In genomic region chr2:9570182-9571060, GRCh38 we compare ENCODE assay signal across 18 cellular contexts.
DNase-seq lines count a peak whose midpoint lies in the region; ATAC-seq and TF ChIP-seq lines count a peak whose summit lies in the region.
"Had no signal": no experiment of that assay in that cellular context is flagged by ENCODE, and none has a peak within 500 bp of the region (broad histone marks: within the 10 kb centered on the region; RNA-seq: fewer than 3 reads in every experiment).

No MANE protein-coding gene starts in this region.

- no peaks in the 10 kb centered on the region for H3K36me3 ChIP-seq in HEK293 (ENCODE audit: control insufficient read depth in 2 of 2, insufficient read depth in 1 of 2, low read length in 2 of 2)
- H3K36me3 ChIP-seq: breast epithelium, tibial artery had no signal

- POLR2A ChIA-PET in HEK293 (lab: Yijun Ruan, JAX) = interaction anchor here (1.5 kb wide), 1 partner anchor 14 kb away, joined by 14 read pairs; the partner anchor contains the start of gene ADAM17

- in situ Hi-C loops in astrocyte of the spinal cord (cut with HindIII; ENCODE audit: low sequenced_read_pairs) = no loop called here

- TF ChIP-seq CTCF in AG09309 (IDR thresholded peaks at IDR 0.05; ENCODE audit: control insufficient read depth, insufficient read depth, low read depth, low read length, missing control alignments) = peak; percentile 13
- TF ChIP-seq CTCF in HEK293 (tag by site-specific recombination; IDR thresholded peaks at IDR 0.05) = no peak
- peak; percentile 20 for TF ChIP-seq CTCF in astrocyte of the spinal cord (IDR thresholded peaks at IDR 0.05; ENCODE audit: low read depth, low read length)
- TF ChIP-seq CTCF in foreskin fibroblast (IDR thresholded peaks at IDR 0.05; ENCODE audit: low read depth, low read length) = peak; percentile 14

- DNase-seq in AG09309 (ENCODE audit: low read depth) = no peak
- DNase-seq in astrocyte of the spinal cord (ENCODE audit: low read depth, low spot score) = no peak
- peak in 1 of 2 donors; percentile 55 for DNase-seq in foreskin fibroblast
- no peak for DNase-seq in NCI-H1105 (lab: John Stamatoyannopoulos, UW)
- DNase-seq in NCI-H82 treated with DMSO at 0.1 percent for 48 hours (lab: John Stamatoyannopoulos, UW; ENCODE audit: unreplicated experiment) = no peak
- no peak for DNase-seq in COR-L47 (lab: John Stamatoyannopoulos, UW)
- DNase-seq: activated CD4-positive, alpha-beta T cell treated with anti-CD3 and anti-CD28 coated beads for 36 hours; CD4-positive, alpha-beta T cell; DMS153; GF-D8; NCI-H1417; NCI-H510A treated with DMSO at 0.1 percent for 48 hours; stimulated activated CD4-positive, alpha-beta T cell treated with anti-CD3 and anti-CD28 coated beads, Interleukin-1b, Interleukin-23, amount 100 ng/mL, for 48 hours; stimulated activated naive CD8-positive, alpha-beta T cell treated with anti-CD3 and anti-CD28 coated beads, Interleukin-15, Interleukin-2, amounts not matched to agents 100 U/mL and 50 U/mL, for 24 hours; tibial artery had no signal

- ATAC-seq in HG03095 (IDR thresholded peaks at IDR 0.05; ENCODE audit: unreplicated experiment) = no peak
- ATAC-seq: activated CD4-positive, alpha-beta T cell treated with anti-CD3 and anti-CD28 coated beads for 36 hours; stimulated activated naive CD8-positive, alpha-beta T cell treated with anti-CD3 and anti-CD28 coated beads, Interleukin-15, Interleukin-2, amounts not matched to agents 100 U/mL and 50 U/mL, for 24 hours had no signal

- H3K4me1 ChIP-seq in HEK293 (ENCODE audit: control insufficient read depth, insufficient read depth, low read length) = no peaks in the 10 kb centered on the region
- H3K4me1 ChIP-seq: breast epithelium had no signal

- CTCF ChIA-PET in HEK293 (lab: Yijun Ruan, JAX) = interaction anchor here (0.5 to 1.2 kb wide), 4 partner anchors 14 to 236 kb away, joined by 3 to 4 read pairs (median 3); partner anchors contain the start of gene ADAM17

- H3K4me3 ChIP-seq in AG09309 (ENCODE audit: control insufficient read depth, low read depth, low read length) (no peak overlapping the region), HEK293 (ENCODE audit: low read depth, low read length) (no peak overlapping the region), astrocyte of the spinal cord (ENCODE audit: low read depth, low read length) (no peak overlapping the region), foreskin fibroblast (ENCODE audit: low read depth in 1 of 2, low read length in 2 of 2) (no peak overlapping the region)
- H3K4me3 ChIP-seq: breast epithelium, tibial artery had no signal

- no peaks in the 10 kb centered on the region for H3K9me3 ChIP-seq in HEK293 (ENCODE audit: control insufficient read depth, insufficient read depth, low read depth, low read length)
- H3K9me3 ChIP-seq: breast epithelium, tibial artery had no signal

- no peak overlapping the region for H3K27ac ChIP-seq in HEK293 (ENCODE audit: extremely low read depth, low read depth, low read length)
- H3K27ac ChIP-seq: breast epithelium, tibial artery had no signal

TF ChIP-seq in HEK293, 187 proteins besides CTCF, POLR2A, EP300 and RAD21:
- no peak for TF ChIP-seq ZNF140 (tag by site-specific recombination; IDR thresholded peaks at IDR 0.05)
- TF ChIP-seq ZNF341 (tag by site-specific recombination; IDR thresholded peaks at IDR 0.05; ENCODE audit: low read depth) = no peak
- no peak for TF ChIP-seq KLF9 (tag by site-specific recombination; IDR thresholded peaks at IDR 0.05; ENCODE audit: low read depth)
- TF ChIP-seq ZNF654 (tag by site-specific recombination; IDR thresholded peaks at IDR 0.05; ENCODE audit: low read depth) = 0 out of 2 replicates have a peak, but pooled peaks have one; percentile 6
- no peak for TF ChIP-seq ZNF423 (tag by site-specific recombination; IDR thresholded peaks at IDR 0.05)
